Comparison of ENCODE assay signal across 8 cellular contexts in the genomic region with DNA sequence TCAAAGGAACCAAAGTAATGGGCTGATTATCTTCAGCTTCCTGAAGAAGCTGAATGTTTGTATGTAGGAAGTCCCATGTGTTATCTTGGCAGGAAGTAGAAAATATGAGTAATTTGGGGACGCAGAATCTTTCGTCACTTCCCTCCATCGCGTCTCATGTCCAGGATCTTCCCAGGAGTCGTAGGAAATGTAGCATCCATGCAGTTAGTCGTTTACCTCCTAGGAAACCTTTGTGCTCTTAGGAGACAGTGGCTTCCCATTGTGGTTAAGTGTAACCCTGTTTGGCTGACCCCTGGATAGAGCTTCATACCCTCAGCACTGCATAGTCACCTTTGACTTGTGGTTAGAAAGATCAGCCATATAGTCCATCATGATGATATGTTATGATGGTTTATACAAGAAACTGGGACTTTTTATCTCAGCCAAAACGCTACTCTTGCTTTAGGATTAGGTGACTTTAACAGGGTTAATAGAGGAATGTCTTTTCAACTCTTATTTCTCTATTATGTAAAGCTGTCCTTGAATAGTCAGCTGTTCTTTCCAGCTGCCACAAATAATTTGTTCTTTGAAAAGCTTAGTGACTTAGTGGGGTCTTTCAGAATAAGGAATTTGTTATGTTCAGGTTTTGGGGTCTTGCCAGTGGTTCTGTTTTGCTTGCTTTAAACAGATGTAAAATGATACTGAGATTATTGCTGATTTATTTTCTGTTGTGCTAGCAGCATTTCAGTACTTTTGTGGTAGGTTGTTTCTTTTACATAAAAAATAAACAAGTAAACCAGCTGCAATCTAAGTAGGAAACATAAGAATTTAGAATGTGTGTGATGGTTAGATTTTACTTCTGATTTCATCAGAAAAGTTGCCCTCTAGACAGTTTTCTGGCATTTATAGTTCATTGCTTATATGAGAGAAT.
DNase-seq lines count a peak whose midpoint lies in the region; ATAC-seq and TF ChIP-seq lines count a peak whose summit lies in the region.

No MANE protein-coding gene starts in this region.

- H3K36me3 ChIP-seq in gastroesophageal sphincter (peaks cover 0 to 15% of the 10 kb centered on the region in 2 donors), suprapubic skin (peaks cover 13% of the 10 kb centered on the region)

- in situ Hi-C loops in G401 (cut with HindIII; ENCODE audit: low sequenced_read_pairs), result no loop called here

- peak overlapping the region; percentile 97 for H3K27ac Mint-ChIP-seq in activated T-cell treated with anti-CD3 and anti-CD28 coated beads, Interleukin-2, amount 50 U/mL, for 24 hours
- peak overlapping the region; percentile 89 for H3K27ac Mint-ChIP-seq in activated B cell treated with CpG ODN at 0.5 μM for 24 hours

- H3K4me3 ChIP-seq in gastroesophageal sphincter (no peak overlapping the region), suprapubic skin (no peak overlapping the region)

- peak overlapping the region; percentile 60 for H3K4me3 Mint-ChIP-seq in activated T-cell treated with anti-CD3 and anti-CD28 coated beads, Interleukin-2, amount 50 U/mL, for 24 hours
- H3K4me3 Mint-ChIP-seq in activated B cell treated with CpG ODN at 0.5 μM for 24 hours, result peak overlapping the region; percentile 61

- no peaks in the 10 kb centered on the region for H3K9me3 Mint-ChIP-seq in activated T-cell treated with anti-CD3 and anti-CD28 coated beads, Interleukin-2, amount 50 U/mL, for 24 hours
- no peaks in the 10 kb centered on the region for H3K9me3 Mint-ChIP-seq in activated B cell treated with CpG ODN at 0.5 μM for 24 hours

- no peak for TF ChIP-seq POLR2A in gastroesophageal sphincter (IDR thresholded peaks at IDR 0.05)
- TF ChIP-seq POLR2A in suprapubic skin (IDR thresholded peaks at IDR 0.05), result no peak

- intact Hi-C loops in activated B cell treated with CpG ODN at 0.5 μM for 24 hours (cut with micrococcal nuclease), result loop anchor here (1.0 to 10.0 kb wide), 4 partner anchors 11 to 295 kb away; no protein-coding TSS in a partner anchor

- DNase-seq in activated T-cell treated with anti-CD3 and anti-CD28 coated beads, Interleukin-2, amount 50 U/mL, for 24 hours, result peak; percentile 54
- DNase-seq in activated T-cell treated with anti-CD3 and anti-CD28 coated beads for 4 hours (no peak), activated B cell treated with CpG ODN at 0.5 μM for 24 hours (no peak), suprapubic skin (ENCODE audit: low spot score in 2 of 2) (no peak), G401 (ENCODE audit: low spot score) (no peak)

- CTCF ChIA-PET in activated B cell treated with CpG ODN at 0.5 μM for 24 hours (lab: Charles Lee), result interaction anchor here (0.6 to 2.1 kb wide), 4 partner anchors 10 to 217 kb away, joined by 3 to 7 read pairs (median 3); no protein-coding TSS in a partner anchor

- H3K36me3 Mint-ChIP-seq in activated T-cell treated with anti-CD3 and anti-CD28 coated beads, Interleukin-2, amount 50 U/mL, for 24 hours (ENCODE audit: low read depth), result peaks cover 60% of the 10 kb centered on the region
- peaks cover 45% of the 10 kb centered on the region for H3K36me3 Mint-ChIP-seq in activated B cell treated with CpG ODN at 0.5 μM for 24 hours (ENCODE audit: low read depth)

- no peaks in the 10 kb centered on the region for H3K9me3 ChIP-seq in gastroesophageal sphincter
- no peaks in the 10 kb centered on the region for H3K9me3 ChIP-seq in suprapubic skin

- H3K27ac ChIP-seq in gastroesophageal sphincter (peak overlapping the region; percentile 56 to 81 (median 78)), suprapubic skin (peak overlapping the region; percentile 83)

- TF ChIP-seq EP300 in gastroesophageal sphincter (IDR thresholded peaks at IDR 0.05) (no peak), suprapubic skin (IDR thresholded peaks at IDR 0.05) (no peak)

- POLR2A ChIA-PET in activated B cell treated with CpG ODN at 0.5 μM for 24 hours (lab: Charles Lee), result interaction anchor here (1.1 to 9.1 kb wide), 2 partner anchors 10 kb away, joined by 4 to 298 read pairs; no protein-coding TSS in a partner anchor

- WGBS in gastroesophageal sphincter (ENCODE audit: low coverage in 1 of 2), 2 donors, result 42% methylated on average over 7 of the region's 7 CpGs
- WGBS in suprapubic skin, result 55% methylated on average over 7 of the region's 7 CpGs

- TF ChIP-seq CTCF in activated B cell treated with CpG ODN at 0.5 μM for 24 hours (IDR thresholded peaks at IDR 0.05), result no peak
- no peak for TF ChIP-seq CTCF in gastroesophageal sphincter (IDR thresholded peaks at IDR 0.05)
- no peak for TF ChIP-seq CTCF in suprapubic skin (IDR thresholded peaks at IDR 0.05)

- H3K4me1 Mint-ChIP-seq in activated T-cell treated with anti-CD3 and anti-CD28 coated beads, Interleukin-2, amount 50 U/mL, for 24 hours (ENCODE audit: low read depth), result peaks cover 74% of the 10 kb centered on the region
- peaks cover 77% of the 10 kb centered on the region for H3K4me1 Mint-ChIP-seq in activated B cell treated with CpG ODN at 0.5 μM for 24 hours

- peaks cover 31 to 71% (median 37%) of the 10 kb centered on the region in 3 donors for H3K4me1 ChIP-seq in gastroesophageal sphincter
- peaks cover 53% of the 10 kb centered on the region for H3K4me1 ChIP-seq in suprapubic skin

- no peaks in the 10 kb centered on the region for H3K27me3 ChIP-seq in gastroesophageal sphincter
- H3K27me3 ChIP-seq in suprapubic skin, result no peaks in the 10 kb centered on the region

- H3K27me3 Mint-ChIP-seq in activated T-cell treated with anti-CD3 and anti-CD28 coated beads, Interleukin-2, amount 50 U/mL, for 24 hours, result no peaks in the 10 kb centered on the region
- H3K27me3 Mint-ChIP-seq in activated B cell treated with CpG ODN at 0.5 μM for 24 hours, result no peaks in the 10 kb centered on the region

- ATAC-seq in activated B cell treated with CpG ODN at 0.5 μM for 24 hours (ENCODE audit: low read depth) (no peak), gastroesophageal sphincter (no peak), GM19463 (IDR thresholded peaks at IDR 0.05; ENCODE audit: unreplicated experiment) (no peak), HG02884 (IDR thresholded peaks at IDR 0.05; ENCODE audit: unreplicated experiment) (no peak)
